15 cellular contexts compared by ENCODE assay signal in genomic region chr2:108074945-108075344, GRCh38.
"Had no signal": no experiment of that assay in that cellular context is flagged by ENCODE, and none has a peak within 500 bp of the region (broad histone marks: within the 10 kb centered on the region; RNA-seq: fewer than 3 reads in every experiment).

No MANE protein-coding gene starts in this region.

- H3K4me3 Mint-ChIP-seq: activated CD4-positive, alpha-beta memory T cell treated with anti-CD3 and anti-CD28 coated beads, Interleukin-2, amount 10 ng/mL, durations not matched to agents 7 days and 5 days; activated CD4-positive, alpha-beta T cell treated with anti-CD3 and anti-CD28 coated beads for 36 hours; activated T-cell treated with anti-CD3 and anti-CD28 coated beads, Interleukin-2, amount 50 U/mL, for 4 hours; stimulated activated naive CD8-positive, alpha-beta T cell treated with anti-CD3 and anti-CD28 coated beads, Interleukin-15, amount 100 ng/mL, for 72 hours; T-helper 1 cell treated with Interleukin-12 subunit alpha and Interleukin-12 subunit beta and Interleukin-4 antibody, amounts not matched to agents 30 μg/mL and 1 μg/mL, for 36 hours had no signal

- H3K4me1 Mint-ChIP-seq: activated CD4-positive, alpha-beta memory T cell treated with anti-CD3 and anti-CD28 coated beads, Interleukin-2, amount 10 ng/mL, durations not matched to agents 7 days and 5 days; activated CD4-positive, alpha-beta T cell treated with anti-CD3 and anti-CD28 coated beads for 36 hours; stimulated activated naive CD8-positive, alpha-beta T cell treated with anti-CD3 and anti-CD28 coated beads, Interleukin-15, amount 100 ng/mL, for 72 hours had no signal

- H3K27ac Mint-ChIP-seq: activated CD4-positive, alpha-beta memory T cell treated with anti-CD3 and anti-CD28 coated beads, Interleukin-2, amount 10 ng/mL, durations not matched to agents 7 days and 5 days; activated CD4-positive, alpha-beta T cell treated with anti-CD3 and anti-CD28 coated beads for 36 hours; activated naive CD4-positive, alpha-beta T cell treated with anti-CD3 and anti-CD28 coated beads, Interleukin-2, amount 50 U/mL, for 72 hours; stimulated activated naive CD8-positive, alpha-beta T cell treated with anti-CD3 and anti-CD28 coated beads, Interleukin-15, amount 100 ng/mL, for 72 hours; T-helper 1 cell treated with Interleukin-12 subunit alpha and Interleukin-12 subunit beta and Interleukin-4 antibody, amounts not matched to agents 30 μg/mL and 1 μg/mL, for 36 hours had no signal

- DNase-seq: activated CD4-positive, alpha-beta memory T cell treated with anti-CD3 and anti-CD28 coated beads, Interleukin-2, amount 10 ng/mL, durations not matched to agents 7 days and 5 days; activated CD4-positive, alpha-beta T cell treated with anti-CD3 and anti-CD28 coated beads for 36 hours; activated effector memory CD4-positive, alpha-beta T cell treated with Interleukin-2 at 50 U/mL for 16 hours; activated T-cell treated with anti-CD3 and anti-CD28 coated beads, Interleukin-2, amount 50 U/mL, for 4 hours; lower lobe of right lung; midbrain; ovary; sigmoid colon; spleen; stimulated activated naive CD8-positive, alpha-beta T cell treated with anti-CD3 and anti-CD28 coated beads, Interleukin-15, amount 100 ng/mL, for 72 hours; upper lobe of left lung; WERI-Rb-1 had no signal

- H3K4me3 ChIP-seq: gastroesophageal sphincter, lower lobe of right lung, ovary, sigmoid colon, spleen, upper lobe of left lung had no signal

- H3K27ac ChIP-seq: gastroesophageal sphincter, lower lobe of right lung, ovary, sigmoid colon, spleen, upper lobe of left lung, WERI-Rb-1 had no signal

- H3K4me1 ChIP-seq: gastroesophageal sphincter, lower lobe of right lung, sigmoid colon, spleen, upper lobe of left lung had no signal

- H3K36me3 Mint-ChIP-seq: activated naive CD4-positive, alpha-beta T cell treated with anti-CD3 and anti-CD28 coated beads, Interleukin-2, amount 50 U/mL, for 72 hours had no signal

- ATAC-seq: activated CD4-positive, alpha-beta T cell treated with anti-CD3 and anti-CD28 coated beads for 36 hours; activated naive CD4-positive, alpha-beta T cell treated with anti-CD3 and anti-CD28 coated beads, Interleukin-2, amount 50 U/mL, for 72 hours; activated T-cell treated with anti-CD3 and anti-CD28 coated beads, Interleukin-2, amount 50 U/mL, for 4 hours; gastroesophageal sphincter; lower lobe of right lung; stimulated activated naive CD8-positive, alpha-beta T cell treated with anti-CD3 and anti-CD28 coated beads, Interleukin-15, amount 100 ng/mL, for 72 hours had no signal

- H3K36me3 ChIP-seq: gastroesophageal sphincter, lower lobe of right lung, ovary, sigmoid colon, spleen, upper lobe of left lung, WERI-Rb-1 had no signal

- H3K9me3 Mint-ChIP-seq: activated naive CD4-positive, alpha-beta T cell treated with anti-CD3 and anti-CD28 coated beads, Interleukin-2, amount 50 U/mL, for 72 hours; stimulated activated naive CD8-positive, alpha-beta T cell treated with anti-CD3 and anti-CD28 coated beads, Interleukin-15, amount 100 ng/mL, for 72 hours; T-helper 1 cell treated with Interleukin-12 subunit alpha and Interleukin-12 subunit beta and Interleukin-4 antibody, amounts not matched to agents 30 μg/mL and 1 μg/mL, for 36 hours had no signal

- H3K9me3 ChIP-seq: gastroesophageal sphincter, lower lobe of right lung, ovary, sigmoid colon, upper lobe of left lung had no signal

- H3K27me3 Mint-ChIP-seq: activated CD4-positive, alpha-beta memory T cell treated with anti-CD3 and anti-CD28 coated beads, Interleukin-2, amount 10 ng/mL, durations not matched to agents 7 days and 5 days; activated CD4-positive, alpha-beta T cell treated with anti-CD3 and anti-CD28 coated beads for 36 hours; stimulated activated naive CD8-positive, alpha-beta T cell treated with anti-CD3 and anti-CD28 coated beads, Interleukin-15, amount 100 ng/mL, for 72 hours had no signal

- H3K27me3 ChIP-seq: gastroesophageal sphincter, ovary, sigmoid colon, upper lobe of left lung had no signal
